ENCODE assay signal across 2 cellular contexts in the genomic region with DNA sequence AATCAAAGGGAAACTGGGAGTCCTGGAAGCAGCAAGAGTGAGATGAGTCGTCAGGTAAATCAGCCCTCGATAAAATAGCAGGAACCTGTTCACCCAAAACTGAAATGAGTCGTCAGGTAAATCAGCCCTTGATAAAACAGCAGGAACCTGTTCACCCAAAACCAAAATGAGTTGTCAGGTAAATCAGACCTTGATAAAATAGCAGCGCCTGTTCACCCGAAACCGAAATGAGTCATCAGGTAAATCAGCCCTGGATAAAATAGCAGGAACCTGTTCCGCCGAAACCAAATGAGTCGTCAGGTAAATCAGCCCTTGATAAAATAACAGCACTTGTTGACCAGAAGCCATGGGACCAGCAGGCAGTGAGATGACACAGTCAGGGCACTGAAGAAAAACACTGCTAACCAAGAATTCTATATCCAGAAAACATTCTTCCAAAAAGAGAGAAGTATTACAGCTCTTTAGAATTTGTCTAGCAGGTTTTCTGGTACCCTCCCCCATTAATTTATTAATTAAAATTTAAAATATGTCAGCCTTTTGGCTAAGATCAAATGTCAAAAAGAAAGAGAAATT.
TF ChIP-seq lines count a peak whose summit lies in the region.

No MANE protein-coding gene starts in this region.

TF ChIP-seq in liver, 16 proteins besides CTCF, POLR2A, EP300 and RAD21:
- TF ChIP-seq YY1 (IDR thresholded peaks at IDR 0.05) (no peak), FOXA1 (IDR thresholded peaks at IDR 0.05) (no peak), HNF4G (IDR thresholded peaks at IDR 0.05) (no peak), SP1 (IDR thresholded peaks at IDR 0.05) (no peak), JUND (IDR thresholded peaks at IDR 0.05) (no peak), FOXA2 (IDR thresholded peaks at IDR 0.05) (no peak), NR2F2 (IDR thresholded peaks at IDR 0.05) (no peak), GABPA (IDR thresholded peaks at IDR 0.05 in 1 of 2, conservative IDR thresholded peaks at IDR 0.05 in 1 of 2) (no peak), HNF4A (conservative IDR thresholded peaks at IDR 0.05) (no peak), EGR1 (IDR thresholded peaks at IDR 0.05; ENCODE audit: low read depth in 2 of 2) (no peak)
- TF ChIP-seq, protein P1, sequence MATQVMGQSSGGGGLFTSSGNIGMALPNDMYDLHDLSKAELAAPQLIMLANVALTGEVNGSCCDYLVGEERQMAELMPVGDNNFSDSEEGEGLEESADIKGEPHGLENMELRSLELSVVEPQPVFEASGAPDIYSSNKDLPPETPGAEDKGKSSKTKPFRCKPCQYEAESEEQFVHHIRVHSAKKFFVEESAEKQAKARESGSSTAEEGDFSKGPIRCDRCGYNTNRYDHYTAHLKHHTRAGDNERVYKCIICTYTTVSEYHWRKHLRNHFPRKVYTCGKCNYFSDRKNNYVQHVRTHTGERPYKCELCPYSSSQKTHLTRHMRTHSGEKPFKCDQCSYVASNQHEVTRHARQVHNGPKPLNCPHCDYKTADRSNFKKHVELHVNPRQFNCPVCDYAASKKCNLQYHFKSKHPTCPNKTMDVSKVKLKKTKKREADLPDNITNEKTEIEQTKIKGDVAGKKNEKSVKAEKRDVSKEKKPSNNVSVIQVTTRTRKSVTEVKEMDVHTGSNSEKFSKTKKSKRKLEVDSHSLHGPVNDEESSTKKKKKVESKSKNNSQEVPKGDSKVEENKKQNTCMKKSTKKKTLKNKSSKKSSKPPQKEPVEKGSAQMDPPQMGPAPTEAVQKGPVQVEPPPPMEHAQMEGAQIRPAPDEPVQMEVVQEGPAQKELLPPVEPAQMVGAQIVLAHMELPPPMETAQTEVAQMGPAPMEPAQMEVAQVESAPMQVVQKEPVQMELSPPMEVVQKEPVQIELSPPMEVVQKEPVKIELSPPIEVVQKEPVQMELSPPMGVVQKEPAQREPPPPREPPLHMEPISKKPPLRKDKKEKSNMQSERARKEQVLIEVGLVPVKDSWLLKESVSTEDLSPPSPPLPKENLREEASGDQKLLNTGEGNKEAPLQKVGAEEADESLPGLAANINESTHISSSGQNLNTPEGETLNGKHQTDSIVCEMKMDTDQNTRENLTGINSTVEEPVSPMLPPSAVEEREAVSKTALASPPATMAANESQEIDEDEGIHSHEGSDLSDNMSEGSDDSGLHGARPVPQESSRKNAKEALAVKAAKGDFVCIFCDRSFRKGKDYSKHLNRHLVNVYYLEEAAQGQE (IDR thresholded peaks at IDR 0.05), result no peak
- TF ChIP-seq, protein P2, sequence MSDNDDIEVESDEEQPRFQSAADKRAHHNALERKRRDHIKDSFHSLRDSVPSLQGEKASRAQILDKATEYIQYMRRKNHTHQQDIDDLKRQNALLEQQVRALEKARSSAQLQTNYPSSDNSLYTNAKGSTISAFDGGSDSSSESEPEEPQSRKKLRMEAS (IDR thresholded peaks at IDR 0.05), result no peak
- TF ChIP-seq, protein P3, sequence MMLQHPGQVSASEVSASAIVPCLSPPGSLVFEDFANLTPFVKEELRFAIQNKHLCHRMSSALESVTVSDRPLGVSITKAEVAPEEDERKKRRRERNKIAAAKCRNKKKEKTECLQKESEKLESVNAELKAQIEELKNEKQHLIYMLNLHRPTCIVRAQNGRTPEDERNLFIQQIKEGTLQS (IDR thresholded peaks at IDR 0.05), result no peak
- TF ChIP-seq, protein P4, sequence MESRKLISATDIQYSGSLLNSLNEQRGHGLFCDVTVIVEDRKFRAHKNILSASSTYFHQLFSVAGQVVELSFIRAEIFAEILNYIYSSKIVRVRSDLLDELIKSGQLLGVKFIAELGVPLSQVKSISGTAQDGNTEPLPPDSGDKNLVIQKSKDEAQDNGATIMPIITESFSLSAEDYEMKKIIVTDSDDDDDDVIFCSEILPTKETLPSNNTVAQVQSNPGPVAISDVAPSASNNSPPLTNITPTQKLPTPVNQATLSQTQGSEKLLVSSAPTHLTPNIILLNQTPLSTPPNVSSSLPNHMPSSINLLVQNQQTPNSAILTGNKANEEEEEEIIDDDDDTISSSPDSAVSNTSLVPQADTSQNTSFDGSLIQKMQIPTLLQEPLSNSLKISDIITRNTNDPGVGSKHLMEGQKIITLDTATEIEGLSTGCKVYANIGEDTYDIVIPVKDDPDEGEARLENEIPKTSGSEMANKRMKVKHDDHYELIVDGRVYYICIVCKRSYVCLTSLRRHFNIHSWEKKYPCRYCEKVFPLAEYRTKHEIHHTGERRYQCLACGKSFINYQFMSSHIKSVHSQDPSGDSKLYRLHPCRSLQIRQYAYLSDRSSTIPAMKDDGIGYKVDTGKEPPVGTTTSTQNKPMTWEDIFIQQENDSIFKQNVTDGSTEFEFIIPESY (IDR thresholded peaks at IDR 0.05), result no peak

TF ChIP-seq in HepG2, 621 proteins besides CTCF, POLR2A, EP300 and RAD21:
- TF ChIP-seq TOPORS (CRISPR knock-in tag; IDR thresholded peaks at IDR 0.05) (no peak), STAT5B (CRISPR knock-in tag; IDR thresholded peaks at IDR 0.05) (no peak), SIN3A (IDR thresholded peaks at IDR 0.05; ENCODE audit: borderline replicate concordance, low read depth, low read length) (no peak), ZNF484 (CRISPR knock-in tag; IDR thresholded peaks at IDR 0.05; ENCODE audit: borderline replicate concordance, low read depth) (no peak)
